ENCODE assay signal across 10 cellular contexts in the genomic region with DNA sequence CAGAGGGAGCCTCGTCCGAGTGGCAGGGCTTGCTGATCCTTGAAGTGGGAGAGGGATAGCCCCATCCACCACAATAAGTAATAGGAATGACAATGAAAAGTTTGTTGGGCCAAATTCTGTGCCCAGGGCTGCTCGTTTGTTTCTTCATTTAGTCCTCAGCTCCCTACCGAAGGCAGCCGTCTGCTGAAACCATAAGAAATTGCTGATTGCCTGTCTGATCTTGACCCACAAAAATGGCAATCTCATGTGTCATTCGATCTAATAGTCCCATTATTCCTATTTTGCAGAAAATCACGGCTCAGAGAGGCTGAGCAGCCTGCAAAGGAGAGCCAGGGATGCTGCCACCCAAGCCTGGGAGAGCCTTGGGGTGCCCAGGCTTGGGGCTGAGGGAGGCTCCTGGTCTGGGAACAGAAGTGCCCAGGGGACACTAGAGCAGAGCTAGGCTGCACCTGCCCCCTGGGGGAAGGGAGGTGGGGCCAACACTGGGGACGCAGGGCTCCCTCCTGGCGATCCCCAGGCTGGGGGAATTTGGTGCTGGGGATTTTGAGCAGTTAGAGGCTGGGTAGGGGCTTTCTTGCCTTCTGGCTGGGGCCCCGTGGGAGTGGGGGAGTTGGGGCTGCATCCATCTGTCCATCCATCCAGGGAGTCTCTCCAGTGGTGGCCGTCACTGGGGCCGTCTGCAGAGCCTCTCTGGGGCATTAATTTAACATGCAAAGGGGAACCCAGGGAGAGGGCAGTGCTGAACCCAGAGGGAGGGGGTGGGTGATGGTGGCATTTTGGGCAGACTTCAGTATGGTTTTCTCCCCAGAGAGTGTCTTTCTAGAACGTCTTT. TPM values are rescaled to one million over a fixed set of nuclear protein-coding genes. Genes with fewer than 3 reads are reported as not detected.
DNase-seq lines count a peak whose midpoint lies in the region; ATAC-seq and TF ChIP-seq lines count a peak whose summit lies in the region.
"Had no signal": no experiment of that assay in that cellular context is flagged by ENCODE, and none has a peak within 500 bp of the region (broad histone marks: within the 10 kb centered on the region; RNA-seq: fewer than 3 reads in every experiment).

No MANE protein-coding gene starts in this region.

- H3K27me3 ChIP-seq in osteoblast (ENCODE audit: insufficient read depth, low read length): no peaks in the 10 kb centered on the region

- DNase-seq in NCI-H82 (lab: John Stamatoyannopoulos, UW) (peak; percentile 11), NCI-H82 treated with DMSO at 0.1 percent for 48 hours (lab: John Stamatoyannopoulos, UW; ENCODE audit: unreplicated experiment) (no peak), osteoblast (ENCODE audit: insufficient read length, low spot score, missing footprints) (peak; percentile 87), ecto neural progenitor cell (ENCODE audit: low spot score) (no peak), NCI-H510A (lab: John Stamatoyannopoulos, UW) (no peak)
- DNase-seq: lower lobe of right lung, T-helper 9 cell had no signal

- peaks cover 19% of the 10 kb centered on the region for H3K4me1 ChIP-seq in osteoblast (ENCODE audit: insufficient read depth, low read length)

- H3K79me2 ChIP-seq in osteoblast (ENCODE audit: insufficient read depth, low read length): no peaks in the 10 kb centered on the region

- H2AFZ ChIP-seq in osteoblast (ENCODE audit: low read length): no peak overlapping the region

- peak overlapping the region; percentile 65 for H3K4me2 ChIP-seq in osteoblast (ENCODE audit: insufficient read depth, low read length)

- peaks cover 2% of the 10 kb centered on the region for H3K9me3 ChIP-seq in osteoblast (ENCODE audit: low read depth, low read length)

- H3K4me3 ChIP-seq in osteoblast (ENCODE audit: insufficient read depth, low read length): peak overlapping the region; percentile 48
- H3K4me3 ChIP-seq: lower lobe of right lung had no signal

- no peaks in the 10 kb centered on the region for H3K36me3 Mint-ChIP-seq in activated T-helper 17 cell treated with anti-CD3 and anti-CD28 coated beads, Interleukin-2, amount 50 U/mL, for 72 hours (ENCODE audit: low read depth)

- no peaks in the 10 kb centered on the region for H3K27me3 Mint-ChIP-seq in activated T-helper 17 cell treated with anti-CD3 and anti-CD28 coated beads, Interleukin-2, amount 50 U/mL, for 72 hours

- peak overlapping the region; percentile 52 for H3K27ac ChIP-seq in osteoblast (ENCODE audit: low read depth, low read length)
- H3K27ac ChIP-seq: lower lobe of right lung had no signal

- peaks cover 2% of the 10 kb centered on the region for H4K20me1 ChIP-seq in osteoblast (ENCODE audit: insufficient read depth, low read length)

- peak overlapping the region; percentile 11 for H3K4me3 Mint-ChIP-seq in activated T-helper 17 cell treated with anti-CD3 and anti-CD28 coated beads, Interleukin-2, amount 50 U/mL, for 72 hours

- TF ChIP-seq CTCF in osteoblast (IDR thresholded peaks at IDR 0.05; ENCODE audit: extremely low read depth, low read depth, low read length): no peak

- H3K36me3 ChIP-seq in osteoblast (ENCODE audit: insufficient read depth, low read length): no peaks in the 10 kb centered on the region
- H3K36me3 ChIP-seq: lower lobe of right lung had no signal

- H3K9me3 Mint-ChIP-seq in activated T-helper 17 cell treated with anti-CD3 and anti-CD28 coated beads, Interleukin-2, amount 50 U/mL, for 72 hours: no peaks in the 10 kb centered on the region

- H3K27ac Mint-ChIP-seq in activated T-helper 17 cell treated with anti-CD3 and anti-CD28 coated beads, Interleukin-2, amount 50 U/mL, for 72 hours: peak overlapping the region; percentile 68

- H3K4me1 Mint-ChIP-seq in activated T-helper 17 cell treated with anti-CD3 and anti-CD28 coated beads, Interleukin-2, amount 50 U/mL, for 72 hours: peaks cover 19% of the 10 kb centered on the region

- ATAC-seq in HG02610 (IDR thresholded peaks at IDR 0.05; ENCODE audit: unreplicated experiment): peak; percentile 43
- ATAC-seq in activated T-helper 17 cell treated with anti-CD3 and anti-CD28 coated beads, Interleukin-2, amount 50 U/mL, for 72 hours (replicated peaks): no peak
- ATAC-seq in GM19452 (IDR thresholded peaks at IDR 0.05; ENCODE audit: unreplicated experiment): no peak
- ATAC-seq: lower lobe of right lung had no signal

RNA-seq across cellular contexts. Expression of gene SOCS1, which starts 53.5 kb away (rescaled TPM):
- total RNA-seq in activated T-helper 17 cell treated with anti-CD3 and anti-CD28 coated beads, Interleukin-2, amount 50 U/mL, for 72 hours: 100 to 1,000 TPM in 1 of 2 donors, 10 to 100 TPM in 1; 89.7 to 124 TPM
- total RNA-seq in osteoblast: 1.1 and 1.8 TPM in 2 replicates

Comparison
In these comparisons a context has a peak if more than half of its experiments do, and no peak if none do; other contexts are left out.
1. DNase-seq: peak in NCI-H82 (single experiment) and osteoblast (single experiment); none in NCI-H82 treated with DMSO at 0.1 percent for 48 hours (single experiment), ecto neural progenitor cell (single experiment) and NCI-H510A (single experiment).
2. RNA of gene SOCS1, which starts 53.5 kb away (total RNA-seq): 89.7 to 124 TPM in activated T-helper 17 cell treated with anti-CD3 and anti-CD28 coated beads, Interleukin-2, amount 50 U/mL, for 72 hours; 1.1 to 1.8 TPM in osteoblast; every median in the first group is over 10 times any median in the second.